In the genomic region with DNA sequence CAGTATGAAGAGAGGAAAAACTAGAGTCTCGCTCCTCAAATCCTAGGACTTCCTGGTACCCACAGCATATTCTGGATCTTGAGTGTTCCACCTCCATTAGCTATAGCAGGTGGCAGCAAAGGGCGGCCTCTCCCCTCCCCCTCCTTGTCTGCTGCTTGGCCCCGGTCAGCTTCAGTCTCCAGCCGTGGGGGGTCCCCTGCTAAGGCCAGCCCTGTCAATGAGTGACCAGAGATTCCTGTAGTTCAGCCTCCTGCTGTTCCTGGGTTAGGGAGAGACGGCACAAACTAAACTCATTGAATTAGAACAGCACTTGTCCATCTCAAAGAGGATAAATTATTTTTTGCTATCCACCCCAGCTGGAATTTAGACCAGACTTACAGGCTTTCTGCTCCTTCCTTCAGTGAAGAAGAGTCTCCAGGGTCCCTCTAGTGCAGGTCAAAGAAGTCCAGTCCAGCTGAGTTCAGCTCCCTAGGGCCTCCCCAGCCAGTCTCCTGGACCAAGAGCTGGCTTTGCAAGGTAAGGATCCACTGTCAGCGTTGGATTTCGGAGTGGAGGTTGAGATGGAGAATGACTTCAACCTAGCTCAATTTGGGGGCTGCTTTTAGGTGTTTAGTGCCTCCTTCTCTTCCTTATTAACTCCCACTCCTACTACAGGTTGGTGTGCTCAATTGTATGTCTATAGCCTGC, we compare ENCODE assay signal across 11 cellular contexts. TPM values are rescaled to one million over a fixed set of nuclear protein-coding genes. Genes with fewer than 3 reads are reported as not detected.
DNase-seq lines count a peak whose midpoint lies in the region; ATAC-seq, FAIRE-seq and TF ChIP-seq lines count a peak whose summit lies in the region.
"Had no signal": no experiment of that assay in that cellular context is flagged by ENCODE, and none has a peak within 500 bp of the region (broad histone marks: within the 10 kb centered on the region; RNA-seq: fewer than 3 reads in every experiment).

No MANE protein-coding gene starts in this region.

- H3K9me3 ChIP-seq in lower lobe of right lung (no peaks in the 10 kb centered on the region), stomach (no peaks in the 10 kb centered on the region)
- H3K9me3 ChIP-seq: SJCRH30 had no signal

- peaks cover 15% of the 10 kb centered on the region for H3K36me3 ChIP-seq in lower lobe of right lung
- H3K36me3 ChIP-seq in stomach, result peaks cover 11 to 24% (median 21%) of the 10 kb centered on the region in 4 donors

- ATAC-seq in central memory CD8-positive, alpha-beta T cell (replicated peaks; ENCODE audit: extremely low read depth, poor library complexity, severe bottlenecking), result no peak
- no peak for ATAC-seq in lower lobe of right lung
- no peak for ATAC-seq in HG03175 (IDR thresholded peaks at IDR 0.05; ENCODE audit: unreplicated experiment)

- intact Hi-C loops in lower lobe of right lung (cut with DNase I), result no loop called here
- intact Hi-C loops in stomach (cut with DNase I; ENCODE audit: low total_unique reads), result loop anchor here (5.0 kb wide), 1 partner anchor 51 kb away; no protein-coding TSS in a partner anchor

- no peak for TF ChIP-seq EP300 in stomach (IDR thresholded peaks at IDR 0.05)

- no peak for FAIRE-seq in GM12892 (lab: Jason Lieb, UNC)

- peak overlapping the region; percentile 53; the same call in 1 of the 2 replicates for H3K4me3 Mint-ChIP-seq in HFFc6
- H3K4me3 Mint-ChIP-seq in central memory CD8-positive, alpha-beta T cell, result peak overlapping the region; percentile 72

- H3K27me3 Mint-ChIP-seq in HFFc6 (ENCODE audit: insufficient read depth), result no peaks in the 10 kb centered on the region; the same call in 1 of the 2 replicates
- no peaks in the 10 kb centered on the region for H3K27me3 Mint-ChIP-seq in central memory CD8-positive, alpha-beta T cell

- H3K4me1 ChIP-seq in lower lobe of right lung (peaks cover 36% of the 10 kb centered on the region), stomach (peaks cover 56 to 75% (median 70%) of the 10 kb centered on the region in 4 donors)
- H3K4me1 ChIP-seq: SJCRH30 had no signal

- TF ChIP-seq CTCF in HFFc6 (IDR thresholded peaks at IDR 0.05), result no peak
- TF ChIP-seq CTCF in lower lobe of right lung (IDR thresholded peaks at IDR 0.05), result no peak
- no peak for TF ChIP-seq CTCF in stomach (IDR thresholded peaks at IDR 0.05)

- peaks cover 21% of the 10 kb centered on the region for H3K36me3 Mint-ChIP-seq in HFFc6 (ENCODE audit: low read depth)
- H3K36me3 Mint-ChIP-seq in central memory CD8-positive, alpha-beta T cell (ENCODE audit: insufficient read depth), result peaks cover 24% of the 10 kb centered on the region

- H3K27ac Mint-ChIP-seq in HFFc6, result peak overlapping the region; percentile 82
- peak overlapping the region; percentile 71 for H3K27ac Mint-ChIP-seq in central memory CD8-positive, alpha-beta T cell (ENCODE audit: low read depth)

- peaks cover 8% of the 10 kb centered on the region for H3K27me3 ChIP-seq in lower lobe of right lung (ENCODE audit: low read depth)
- H3K27me3 ChIP-seq in stomach, result peaks cover 0 to 40% (median 34%) of the 10 kb centered on the region in 3 donors
- H3K27me3 ChIP-seq: SJCRH30 had no signal

- no peak overlapping the region for H3K4me3 ChIP-seq in lower lobe of right lung
- no peak overlapping the region for H3K4me3 ChIP-seq in stomach
- H3K4me3 ChIP-seq: SJCRH30 had no signal

- H3K4me1 Mint-ChIP-seq in HFFc6 (ENCODE audit: low read depth), result peaks cover 72% of the 10 kb centered on the region
- peaks cover 29% of the 10 kb centered on the region for H3K4me1 Mint-ChIP-seq in central memory CD8-positive, alpha-beta T cell

- H3K27ac ChIP-seq in lower lobe of right lung (peak overlapping the region; percentile 40), stomach (peak overlapping the region; percentile 26 to 98 (median 85))
- H3K27ac ChIP-seq: SJCRH30 had no signal

- no peak for TF ChIP-seq POLR2A in stomach (IDR thresholded peaks at IDR 0.05)
- TF ChIP-seq POLR2A in GM12892 (IDR thresholded peaks at IDR 0.05; ENCODE audit: low read depth, low read length), result no peak

- DNase-seq in HFFc6, result no peak
- no peak for DNase-seq in central memory CD8-positive, alpha-beta T cell (ENCODE audit: low spot score in 2 of 2)
- DNase-seq in lower lobe of right lung, result no peak
- DNase-seq in stomach, result peak; percentile 22
- no peak for DNase-seq in cerebellar cortex (ENCODE audit: low spot score)
- no peak for DNase-seq in germinal center (ENCODE audit: low spot score)
- no peak for DNase-seq in GM12892 (ENCODE audit: insufficient read length)
- DNase-seq: activated naive CD4-positive, alpha-beta T cell treated with Interleukin-2 at 50 U/mL for 16 hours; stimulated activated CD4-positive, alpha-beta T cell treated with anti-CD3 and anti-CD28 coated beads, Interleukin-2, amount 100 ng/mL, for 48 hours had no signal

- WGBS in stomach, 5 donors, result 61 to 69% (median 67%) methylated on average over 7 of the region's 7 CpGs

- no peaks in the 10 kb centered on the region for H3K9me3 Mint-ChIP-seq in HFFc6
- no peaks in the 10 kb centered on the region for H3K9me3 Mint-ChIP-seq in central memory CD8-positive, alpha-beta T cell

RNA-seq across cellular contexts. Expression of gene PHLDB1, which starts 1.1 kb away (rescaled TPM):
- 100 to 1,000 TPM; 106 to 121 (median 114) TPM for total RNA-seq in HFFc6 (2021; fragmentation: NEBNext Ultra II Directional; extraction: Animal tissue kit (Norgen Biotek cat#: 25700))
- total RNA-seq in lower lobe of right lung (71.8 TPM), stomach (100 to 1,000 TPM in 1 of 5 donors, 10 to 100 TPM in 4; 34.4 to 291 (median 50.2) TPM)
- 10 to 100 TPM; 28.4 to 43.1 (median 39.7) TPM for polyA plus RNA-seq in stomach
- not detected for polyA plus RNA-seq in GM12892 (2012; ENCODE audit: missing spikeins)

RNA-seq across cellular contexts. Expression of gene ARCN1, which starts 34.1 kb away (rescaled TPM):
- 100 to 1,000 TPM; 271 to 331 (median 319) TPM for total RNA-seq in HFFc6 (2021; fragmentation: NEBNext Ultra II Directional; extraction: Animal tissue kit (Norgen Biotek cat#: 25700))
- 122 TPM for total RNA-seq in lower lobe of right lung
- total RNA-seq in stomach, result 100 to 1,000 TPM in 1 of 5 donors, 10 to 100 TPM in 4; 22.0 to 115 (median 60.0) TPM
- 100 to 1,000 TPM in 1 of 3 donors, 10 to 100 TPM in 2; 50.7 to 107 (median 60.2) TPM for polyA plus RNA-seq in stomach
- polyA plus RNA-seq in GM12892 (2012; ENCODE audit: missing spikeins), result 74.9 TPM

RNA-seq across cellular contexts. Expression of gene IFT46, which starts 40.6 kb away (rescaled TPM):
- 10 to 100 TPM; 17.3 to 22.4 (median 20.2) TPM for total RNA-seq in HFFc6 (2021; fragmentation: NEBNext Ultra II Directional; extraction: Animal tissue kit (Norgen Biotek cat#: 25700))
- total RNA-seq in lower lobe of right lung (18.5 TPM), stomach (100 to 1,000 TPM in 1 of 5 donors, 10 to 100 TPM in 3, 1 to 10 TPM in 1; 3.5 to 113 (median 28.4) TPM)
- 10 to 100 TPM; 15.4 to 17.9 (median 17.5) TPM for polyA plus RNA-seq in stomach
- polyA plus RNA-seq in GM12892 (2012; ENCODE audit: missing spikeins), result 17.1 TPM
